ENCODE assay signal across 11 cellular contexts in the genomic region with DNA sequence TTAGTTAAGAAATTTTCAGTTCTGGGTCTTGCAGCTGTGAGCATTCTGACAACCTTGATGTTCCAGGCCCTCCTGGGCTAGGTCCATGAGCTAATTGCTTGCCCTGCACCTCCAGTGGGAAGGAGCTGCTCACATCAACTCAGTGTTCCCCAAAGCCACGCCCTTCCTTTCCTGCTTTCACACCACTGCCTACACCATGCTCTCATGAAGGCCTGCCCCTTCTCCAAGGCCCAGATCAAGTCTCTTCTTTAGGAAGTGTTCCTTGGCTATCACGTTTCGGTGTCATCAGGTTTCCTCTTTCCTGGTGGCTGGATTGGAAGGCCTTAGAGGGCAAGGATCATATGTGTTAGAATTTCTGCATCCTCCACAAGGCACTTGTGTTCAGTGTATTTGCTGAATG. TPM values are rescaled to one million over a fixed set of nuclear protein-coding genes. Genes with fewer than 3 reads are reported as not detected.
DNase-seq lines count a peak whose midpoint lies in the region; ATAC-seq and TF ChIP-seq lines count a peak whose summit lies in the region.
"Had no signal": no experiment of that assay in that cellular context is flagged by ENCODE, and none has a peak within 500 bp of the region (broad histone marks: within the 10 kb centered on the region; RNA-seq: fewer than 3 reads in every experiment).

No MANE protein-coding gene starts in this region.

- H3K4me3 Mint-ChIP-seq in CD4-positive, alpha-beta T cell = no peak overlapping the region
- no peak overlapping the region for H3K4me3 Mint-ChIP-seq in activated naive CD8-positive, alpha-beta T cell treated with anti-CD3 and anti-CD28 coated beads, Interleukin-2, amount 10 ng/mL, durations not matched to agents 7 days and 5 days
- peak overlapping the region in 1 of 10 donors; percentile 19 for H3K4me3 Mint-ChIP-seq in naive thymus-derived CD4-positive, alpha-beta T cell

- H2BK120ac ChIP-seq in IMR-90 (ENCODE audit: low read depth, low read length) = no peak overlapping the region

- no peak overlapping the region for H2BK20ac ChIP-seq in IMR-90 (ENCODE audit: low read depth, low read length)

- H3K56ac ChIP-seq in IMR-90 (ENCODE audit: extremely low read depth, insufficient read depth, low read length) = no peak overlapping the region

- no peak overlapping the region for H3K14ac ChIP-seq in IMR-90 (replicated peaks; ENCODE audit: low read depth, low read length)

- dilution Hi-C loops in IMR-90 (cut with HindIII; ENCODE audit: low sequenced_read_pairs, unreplicated experiment) = no loop called here

- H3K27me3 Mint-ChIP-seq in CD4-positive, alpha-beta T cell = no peaks in the 10 kb centered on the region
- no peaks in the 10 kb centered on the region for H3K27me3 Mint-ChIP-seq in activated naive CD8-positive, alpha-beta T cell treated with anti-CD3 and anti-CD28 coated beads, Interleukin-2, amount 10 ng/mL, durations not matched to agents 7 days and 5 days
- H3K27me3 Mint-ChIP-seq in naive thymus-derived CD4-positive, alpha-beta T cell = no peaks in the 10 kb centered on the region

- peak overlapping the region; percentile 51; the same call in 1 of the 2 replicates for H2AK5ac ChIP-seq in IMR-90 (ENCODE audit: low read depth, low read length)

- H3K9me3 ChIP-seq in CD4-positive, alpha-beta T cell (ENCODE audit: control insufficient read depth, low read length) = no peaks in the 10 kb centered on the region
- peaks cover 2% of the 10 kb centered on the region; the same call in 1 of the 2 replicates for H3K9me3 ChIP-seq in IMR-90 (ENCODE audit: control insufficient read depth, insufficient read depth, low read length)
- no peaks in the 10 kb centered on the region for H3K9me3 ChIP-seq in naive thymus-derived CD4-positive, alpha-beta T cell (ENCODE audit: control insufficient read depth in 2 of 3, low read length in 3 of 3)
- H3K9me3 ChIP-seq: Caco-2 had no signal

- CTCF ChIA-PET in CD4-positive, alpha-beta T cell (lab: Charles Lee) = interaction anchor here (1.3 kb wide), 1 partner anchor 108 kb away, joined by 3 read pairs; the partner anchor contains the start of gene ASTL
- CTCF ChIA-PET in IMR-90 (lab: Yijun Ruan, JAX) = interaction anchor here (1.2 kb wide), 1 partner anchor 73 kb away, joined by 3 read pairs; no protein-coding TSS in a partner anchor
- CTCF ChIA-PET in naive thymus-derived CD4-positive, alpha-beta T cell (lab: Charles Lee) = no interaction called here

- H3K9me1 ChIP-seq in IMR-90 (ENCODE audit: insufficient read depth, low read length) = peaks cover 24% of the 10 kb centered on the region

- no CpG with 5 or more reads among the region's 3 CpGs for WGBS in IMR-90 (ENCODE audit: extremely low coverage in 2 of 2, insufficient read length in 1 of 2), 2 experiments

- no peak overlapping the region for H3K4me3 ChIP-seq in IMR-90 (ENCODE audit: insufficient read depth, low read depth, low read length)
- H3K4me3 ChIP-seq in naive thymus-derived CD4-positive, alpha-beta T cell (ENCODE audit: low read length) = no peak overlapping the region

- H2AK9ac ChIP-seq in IMR-90 (replicated peaks; ENCODE audit: low read depth, low read length, poor library complexity) = no peak overlapping the region

- H4K8ac ChIP-seq in IMR-90 (ENCODE audit: low read depth in 2 of 2, low read length in 2 of 2) = no peak overlapping the region

- H3K79me1 ChIP-seq in IMR-90 (ENCODE audit: low read depth in 1 of 2, low read length in 2 of 2) = peaks cover 7 to 21% of the 10 kb centered on the region in 2 experiments; a peak in 3 of 4 replicates

- no peak overlapping the region for H4K5ac ChIP-seq in IMR-90 (ENCODE audit: low read depth, low read length)

- H3K4me1 Mint-ChIP-seq in CD4-positive, alpha-beta T cell (ENCODE audit: low read depth) = peaks cover 37% of the 10 kb centered on the region
- peaks cover 47% of the 10 kb centered on the region for H3K4me1 Mint-ChIP-seq in activated naive CD8-positive, alpha-beta T cell treated with anti-CD3 and anti-CD28 coated beads, Interleukin-2, amount 10 ng/mL, durations not matched to agents 7 days and 5 days
- H3K4me1 Mint-ChIP-seq in naive thymus-derived CD4-positive, alpha-beta T cell = peaks cover 21 to 65% (median 46%) of the 10 kb centered on the region in 7 donors

- no peaks in the 10 kb centered on the region for H3K9me3 Mint-ChIP-seq in CD4-positive, alpha-beta T cell
- H3K9me3 Mint-ChIP-seq in activated naive CD8-positive, alpha-beta T cell treated with anti-CD3 and anti-CD28 coated beads, Interleukin-2, amount 10 ng/mL, durations not matched to agents 7 days and 5 days = no peaks in the 10 kb centered on the region
- H3K9me3 Mint-ChIP-seq in naive thymus-derived CD4-positive, alpha-beta T cell = peaks cover 0 to 10% (median 0%) of the 10 kb centered on the region in 11 donors

- no peak overlapping the region for H2AFZ ChIP-seq in IMR-90 (replicated peaks; ENCODE audit: low read length, poor library complexity)

- H3K27ac ChIP-seq in CD4-positive, alpha-beta T cell (ENCODE audit: low read depth, low read length) = no peak overlapping the region
- H3K27ac ChIP-seq in IMR-90 (ENCODE audit: insufficient read depth, low read length) = no peak overlapping the region
- no peak overlapping the region for H3K27ac ChIP-seq in naive thymus-derived CD4-positive, alpha-beta T cell (ENCODE audit: low read depth, low read length)

- POLR2A ChIA-PET in CD4-positive, alpha-beta T cell (lab: Charles Lee) = interaction anchor here (0.9 to 1.3 kb wide), 2 partner anchors 9 to 39 kb away, joined by 3 read pairs; partner anchors contain the start of gene STARD7
- POLR2A ChIA-PET in IMR-90 (lab: Charles Lee; ENCODE audit: unreplicated experiment) = no interaction called here
- POLR2A ChIA-PET in activated naive CD8-positive, alpha-beta T cell treated with anti-CD3 and anti-CD28 coated beads, Interleukin-2, amount 10 ng/mL, durations not matched to agents 7 days and 5 days (lab: Charles Lee) = no interaction called here
- POLR2A ChIA-PET in naive thymus-derived CD4-positive, alpha-beta T cell (lab: Charles Lee) = interaction anchor here (1.4 kb wide), 1 partner anchor 9 kb away, joined by 5 read pairs; no protein-coding TSS in a partner anchor

- no peak overlapping the region for H3K23ac ChIP-seq in IMR-90 (ENCODE audit: low read depth, low read length)

- no peak overlapping the region for H3K18ac ChIP-seq in IMR-90 (ENCODE audit: low read depth, low read length)

- H2BK5ac ChIP-seq in IMR-90 (ENCODE audit: low read depth, low read length, poor library complexity, severe bottlenecking) = no peak overlapping the region

- H3K36me3 ChIP-seq in IMR-90 (ENCODE audit: control insufficient read depth, insufficient read depth, low read length) = 0 out of 2 replicates have a peak, but pooled peaks cover 3% of the 10 kb centered on the region
- peaks cover 0 to 5% (median 3%) of the 10 kb centered on the region in 3 experiments for H3K36me3 ChIP-seq in naive thymus-derived CD4-positive, alpha-beta T cell (ENCODE audit: control insufficient read depth in 2 of 3, insufficient read depth in 3 of 3, low read length in 3 of 3)

- no peak for DNase-seq in CD4-positive, alpha-beta T cell
- DNase-seq in IMR-90 = no peak
- DNase-seq in activated naive CD8-positive, alpha-beta T cell treated with anti-CD3 and anti-CD28 coated beads, Interleukin-2, amount 10 ng/mL, durations not matched to agents 7 days and 5 days = no peak
- no peak for DNase-seq in naive thymus-derived CD4-positive, alpha-beta T cell
- no peak for DNase-seq in HT-29 (ENCODE audit: low spot score)
- no peak for DNase-seq in NCI-H82 treated with DMSO at 0.1 percent for 48 hours (lab: John Stamatoyannopoulos, UW; ENCODE audit: unreplicated experiment)
- DNase-seq: Caco-2, NCI-H2107, right cardiac atrium, substantia nigra had no signal

- peaks cover 10% of the 10 kb centered on the region for H3K4me1 ChIP-seq in IMR-90 (ENCODE audit: control insufficient read depth, insufficient read depth, low read length)
- peaks cover 12 to 18% of the 10 kb centered on the region in 2 donors for H3K4me1 ChIP-seq in naive thymus-derived CD4-positive, alpha-beta T cell (ENCODE audit: control insufficient read depth in 2 of 2, insufficient read depth in 2 of 2, low read length in 2 of 2)
- H3K4me1 ChIP-seq: Caco-2 had no signal

- TF ChIP-seq CTCF in CD4-positive, alpha-beta T cell (IDR thresholded peaks at IDR 0.05) = no peak
- no peak for TF ChIP-seq CTCF in IMR-90 (conservative IDR thresholded peaks at IDR 0.05; ENCODE audit: low read depth, low read length)

- H3K27ac Mint-ChIP-seq in CD4-positive, alpha-beta T cell = peak overlapping the region; percentile 31
- H3K27ac Mint-ChIP-seq in activated naive CD8-positive, alpha-beta T cell treated with anti-CD3 and anti-CD28 coated beads, Interleukin-2, amount 10 ng/mL, durations not matched to agents 7 days and 5 days = peak overlapping the region; percentile 50
- H3K27ac Mint-ChIP-seq in naive thymus-derived CD4-positive, alpha-beta T cell = peak overlapping the region in 8 of 9 donors; percentile 10 to 87 (median 72)

- H2BK15ac ChIP-seq in IMR-90 (ENCODE audit: low read depth, low read length) = no peak overlapping the region

- no TSS peak for BruUV-seq in IMR-90 (replicated peaks; lab: Mats Ljungman, UMichigan)

- no peak for TF ChIP-seq RAD21 in IMR-90 (IDR thresholded peaks at IDR 0.05; ENCODE audit: low read length)

- peaks cover 3% of the 10 kb centered on the region for H4K20me1 ChIP-seq in IMR-90 (ENCODE audit: insufficient read depth, low read length)

- ATAC-seq in CD4-positive, alpha-beta T cell (ENCODE audit: poor library complexity) = no peak
- ATAC-seq in IMR-90 (ENCODE audit: low read depth) (no peak), GM18498 (IDR thresholded peaks at IDR 0.05; ENCODE audit: unreplicated experiment) (no peak)
- no peak for ATAC-seq in activated naive CD8-positive, alpha-beta T cell treated with anti-CD3 and anti-CD28 coated beads, Interleukin-2, amount 10 ng/mL, durations not matched to agents 7 days and 5 days (ENCODE audit: low read depth)
- ATAC-seq in naive thymus-derived CD4-positive, alpha-beta T cell = no peak

- H3K4me2 ChIP-seq in IMR-90 (ENCODE audit: low read depth, low read length) = no peak overlapping the region

- H3K9ac ChIP-seq in IMR-90 (ENCODE audit: low read depth, low read length) = no peak overlapping the region

- peaks cover 13% of the 10 kb centered on the region for H3K36me3 Mint-ChIP-seq in CD4-positive, alpha-beta T cell (ENCODE audit: low read depth)
- peaks cover 19% of the 10 kb centered on the region for H3K36me3 Mint-ChIP-seq in activated naive CD8-positive, alpha-beta T cell treated with anti-CD3 and anti-CD28 coated beads, Interleukin-2, amount 10 ng/mL, durations not matched to agents 7 days and 5 days
- peaks cover 0 to 30% (median 0%) of the 10 kb centered on the region in 5 donors for H3K36me3 Mint-ChIP-seq in naive thymus-derived CD4-positive, alpha-beta T cell

- no peak for TF ChIP-seq POLR2A in IMR-90 (IDR thresholded peaks at IDR 0.05; ENCODE audit: low read depth, low read length)

- H3K27me3 ChIP-seq in CD4-positive, alpha-beta T cell (ENCODE audit: control insufficient read depth, insufficient read depth, low read length) = no peaks in the 10 kb centered on the region
- H3K27me3 ChIP-seq in IMR-90 (ENCODE audit: control insufficient read depth, insufficient read depth, low read length) = no peaks in the 10 kb centered on the region
- H3K27me3 ChIP-seq in naive thymus-derived CD4-positive, alpha-beta T cell (ENCODE audit: control insufficient read depth in 2 of 2, insufficient read depth in 2 of 2, low read length in 2 of 2) = no peaks in the 10 kb centered on the region

- in situ Hi-C loops in IMR-90 (cut with MboI; ENCODE audit: low sequenced_read_pairs) = no loop called here

- no peak overlapping the region for H3K4ac ChIP-seq in IMR-90 (ENCODE audit: low read depth, low read length)

- intact Hi-C loops in CD4-positive, alpha-beta T cell (cut with DNase I, micrococcal nuclease) = no loop called here
- intact Hi-C loops in IMR-90 (cut with micrococcal nuclease) = no loop called here
- intact Hi-C loops in naive thymus-derived CD4-positive, alpha-beta T cell (cut with micrococcal nuclease) = loop anchor here in 1 of 2 donors (2.0 kb wide), 1 partner anchor 18 kb away; the partner anchor contains the start of gene TMEM127

- no peak overlapping the region for H4K91ac ChIP-seq in IMR-90 (ENCODE audit: insufficient read depth, low read depth, low read length)

RNA-seq across cellular contexts. Expression of gene TMEM127, which starts 18.8 kb away (rescaled TPM):
- 10 to 100 TPM; 34.2 to 36.0 TPM for total RNA-seq in CD4-positive, alpha-beta T cell
- total RNA-seq in IMR-90 (2012; rRNA removed) = 20.0 and 35.7 TPM in 2 replicates
- 47.6 and 52.2 TPM in 2 replicates for polyA plus RNA-seq in IMR-90 (2012; rRNA removed)
- polyA plus RNA-seq in IMR-90 (2012; cell fraction: cytosol; rRNA removed) = 15.4 and 45.4 TPM in 2 replicates
- 28.8 and 33.4 TPM in 2 replicates for polyA plus RNA-seq in IMR-90 (2012; cell fraction: nucleus; rRNA removed; ENCODE audit: low replicate concordance)
- 10 to 100 TPM; 33.4 to 39.1 TPM for total RNA-seq in activated naive CD8-positive, alpha-beta T cell treated with anti-CD3 and anti-CD28 coated beads, Interleukin-2, amount 10 ng/mL, durations not matched to agents 7 days and 5 days
- total RNA-seq in naive thymus-derived CD4-positive, alpha-beta T cell = 10 to 100 TPM; 33.7 to 69.0 (median 40.4) TPM
- 10 to 100 TPM; 23.6 to 38.0 TPM for polyA plus RNA-seq in naive thymus-derived CD4-positive, alpha-beta T cell
- total RNA-seq in HT-29 (2014; rRNA removed; shearing (Covaris generic)) = 26.2 and 33.1 TPM in 2 replicates

RNA-seq across cellular contexts. Expression of gene CIAO1, which starts 19.0 kb away (rescaled TPM):
- total RNA-seq in CD4-positive, alpha-beta T cell = 10 to 100 TPM; 55.4 to 55.6 TPM
- total RNA-seq in IMR-90 (2012; rRNA removed) = 85.5 and 94.3 TPM in 2 replicates
- polyA plus RNA-seq in IMR-90 (2012; rRNA removed) = 78.8 and 81.1 TPM in 2 replicates
- polyA plus RNA-seq in IMR-90 (2012; cell fraction: cytosol; rRNA removed) = 70.6 and 76.8 TPM in 2 replicates
- 68.9 and 97.1 TPM in 2 replicates for polyA plus RNA-seq in IMR-90 (2012; cell fraction: nucleus; rRNA removed; ENCODE audit: low replicate concordance)
- 10 to 100 TPM; 66.2 to 68.2 TPM for total RNA-seq in activated naive CD8-positive, alpha-beta T cell treated with anti-CD3 and anti-CD28 coated beads, Interleukin-2, amount 10 ng/mL, durations not matched to agents 7 days and 5 days
- 10 to 100 TPM; 62.1 to 85.3 (median 71.6) TPM for total RNA-seq in naive thymus-derived CD4-positive, alpha-beta T cell
- polyA plus RNA-seq in naive thymus-derived CD4-positive, alpha-beta T cell = 100 to 1,000 TPM in 1 of 2 donors, 10 to 100 TPM in 1; 85.5 to 115 TPM
- total RNA-seq in HT-29 (2014; rRNA removed; shearing (Covaris generic)) = 169 and 197 TPM in 2 replicates

RNA-seq across cellular contexts. Expression of gene STARD7, which starts 38.4 kb away (rescaled TPM):
- 10 to 100 TPM; 57.4 to 58.6 TPM for total RNA-seq in CD4-positive, alpha-beta T cell
- total RNA-seq in IMR-90 (2012; rRNA removed) = 138 and 189 TPM in 2 replicates
- polyA plus RNA-seq in IMR-90 (2012; rRNA removed) = 51.1 and 61.7 TPM in 2 replicates
- polyA plus RNA-seq in IMR-90 (2012; cell fraction: cytosol; rRNA removed) = 17.9 and 21.7 TPM in 2 replicates
- polyA plus RNA-seq in IMR-90 (2012; cell fraction: nucleus; rRNA removed; ENCODE audit: low replicate concordance) = 14.0 and 58.9 TPM in 2 replicates
- 100 to 1,000 TPM; 105 to 114 TPM for total RNA-seq in activated naive CD8-positive, alpha-beta T cell treated with anti-CD3 and anti-CD28 coated beads, Interleukin-2, amount 10 ng/mL, durations not matched to agents 7 days and 5 days
- total RNA-seq in naive thymus-derived CD4-positive, alpha-beta T cell = 100 to 1,000 TPM in 1 of 5 experiments, 10 to 100 TPM in 4; 56.5 to 133 (median 74.2) TPM
- polyA plus RNA-seq in naive thymus-derived CD4-positive, alpha-beta T cell = 100 to 1,000 TPM; 106 to 120 TPM
- total RNA-seq in HT-29 (2014; rRNA removed; shearing (Covaris generic)) = 133 and 166 TPM in 2 replicates

RNA-seq across cellular contexts. Expression of gene SNRNP200, which starts 58.3 kb away (rescaled TPM):
- total RNA-seq in CD4-positive, alpha-beta T cell = 100 to 1,000 TPM; 274 to 297 TPM
- 44.1 and 44.2 TPM in 2 replicates for total RNA-seq in IMR-90 (2012; rRNA removed)
- 108 TPM in 2 replicates for polyA plus RNA-seq in IMR-90 (2012; rRNA removed)
- polyA plus RNA-seq in IMR-90 (2012; cell fraction: cytosol; rRNA removed) = 51.0 and 82.3 TPM in 2 replicates
- polyA plus RNA-seq in IMR-90 (2012; cell fraction: nucleus; rRNA removed; ENCODE audit: low replicate concordance) = 226 and 252 TPM in 2 replicates
- total RNA-seq in activated naive CD8-positive, alpha-beta T cell treated with anti-CD3 and anti-CD28 coated beads, Interleukin-2, amount 10 ng/mL, durations not matched to agents 7 days and 5 days = 100 to 1,000 TPM; 194 to 201 TPM
- 100 to 1,000 TPM; 165 to 255 (median 212) TPM for total RNA-seq in naive thymus-derived CD4-positive, alpha-beta T cell
- polyA plus RNA-seq in naive thymus-derived CD4-positive, alpha-beta T cell = 100 to 1,000 TPM in 1 of 2 donors, 10 to 100 TPM in 1; 86.6 to 137 TPM
- total RNA-seq in HT-29 (2014; rRNA removed; shearing (Covaris generic)) = 82.2 and 86.3 TPM in 2 replicates

Comparison
In these comparisons a context has a peak if more than half of its experiments do, and no peak if none do; other contexts are left out.
1. POLR2A ChIA-PET loops: an anchor here in CD4-positive, alpha-beta T cell (0.9 to 1.3 kb wide) and naive thymus-derived CD4-positive, alpha-beta T cell (1.4 kb wide); none called in IMR-90 and activated naive CD8-positive, alpha-beta T cell treated with anti-CD3 and anti-CD28 coated beads, Interleukin-2, amount 10 ng/mL, durations not matched to agents 7 days and 5 days.